Comparison of ENCODE assay signal across 1 cellular context in the genomic region with DNA sequence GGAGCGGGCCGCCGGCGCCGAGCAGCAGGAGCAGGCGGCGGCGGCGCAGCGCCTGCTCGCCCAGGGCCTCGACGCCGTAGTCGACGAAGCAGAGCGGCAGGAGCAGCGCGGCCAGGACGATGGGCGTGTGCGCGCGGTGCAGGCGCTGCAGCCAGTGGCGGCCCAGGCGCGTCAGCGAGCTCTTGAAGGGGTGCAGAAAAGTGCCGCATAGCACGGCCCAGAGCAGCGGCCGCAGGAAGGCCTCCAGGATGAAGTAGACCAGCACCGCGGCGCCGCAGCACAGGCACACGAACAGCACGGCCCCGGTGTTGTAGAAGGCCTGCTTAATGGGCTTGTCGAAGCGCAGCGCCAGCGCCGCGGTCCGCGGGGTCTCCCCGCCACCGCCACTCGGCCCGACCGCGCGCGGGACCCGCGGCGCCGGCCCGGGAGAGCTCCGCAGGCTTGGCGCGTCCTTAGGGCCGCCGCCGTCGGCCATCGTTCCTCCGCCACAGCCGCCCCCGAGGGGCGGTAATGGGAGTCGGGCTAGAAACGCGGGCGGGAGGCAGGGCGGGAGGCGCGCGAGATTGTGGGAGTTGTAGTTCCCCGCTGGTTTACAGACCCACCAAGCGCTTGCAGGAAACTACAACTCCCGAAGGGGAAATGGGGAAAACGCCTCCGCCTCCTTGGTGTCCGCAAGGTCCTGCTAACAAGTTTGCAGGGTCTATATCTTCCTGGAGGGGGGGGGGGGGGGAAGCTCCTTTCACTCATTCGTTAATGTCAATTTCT.
A peak's percentile ranks its signal among the peaks of the same experiment; 100 is the strongest.
TF ChIP-seq lines count a peak whose summit lies in the region.

A gene (minus strand): TSS at position 509 of the 765 bp plus-strand sequence. CDS start 34 bp downstream, at position 475.

TF ChIP-seq in HepG2, 621 proteins besides CTCF, POLR2A, EP300 and RAD21 (continued from another document):
- TF ChIP-seq, protein P1, sequence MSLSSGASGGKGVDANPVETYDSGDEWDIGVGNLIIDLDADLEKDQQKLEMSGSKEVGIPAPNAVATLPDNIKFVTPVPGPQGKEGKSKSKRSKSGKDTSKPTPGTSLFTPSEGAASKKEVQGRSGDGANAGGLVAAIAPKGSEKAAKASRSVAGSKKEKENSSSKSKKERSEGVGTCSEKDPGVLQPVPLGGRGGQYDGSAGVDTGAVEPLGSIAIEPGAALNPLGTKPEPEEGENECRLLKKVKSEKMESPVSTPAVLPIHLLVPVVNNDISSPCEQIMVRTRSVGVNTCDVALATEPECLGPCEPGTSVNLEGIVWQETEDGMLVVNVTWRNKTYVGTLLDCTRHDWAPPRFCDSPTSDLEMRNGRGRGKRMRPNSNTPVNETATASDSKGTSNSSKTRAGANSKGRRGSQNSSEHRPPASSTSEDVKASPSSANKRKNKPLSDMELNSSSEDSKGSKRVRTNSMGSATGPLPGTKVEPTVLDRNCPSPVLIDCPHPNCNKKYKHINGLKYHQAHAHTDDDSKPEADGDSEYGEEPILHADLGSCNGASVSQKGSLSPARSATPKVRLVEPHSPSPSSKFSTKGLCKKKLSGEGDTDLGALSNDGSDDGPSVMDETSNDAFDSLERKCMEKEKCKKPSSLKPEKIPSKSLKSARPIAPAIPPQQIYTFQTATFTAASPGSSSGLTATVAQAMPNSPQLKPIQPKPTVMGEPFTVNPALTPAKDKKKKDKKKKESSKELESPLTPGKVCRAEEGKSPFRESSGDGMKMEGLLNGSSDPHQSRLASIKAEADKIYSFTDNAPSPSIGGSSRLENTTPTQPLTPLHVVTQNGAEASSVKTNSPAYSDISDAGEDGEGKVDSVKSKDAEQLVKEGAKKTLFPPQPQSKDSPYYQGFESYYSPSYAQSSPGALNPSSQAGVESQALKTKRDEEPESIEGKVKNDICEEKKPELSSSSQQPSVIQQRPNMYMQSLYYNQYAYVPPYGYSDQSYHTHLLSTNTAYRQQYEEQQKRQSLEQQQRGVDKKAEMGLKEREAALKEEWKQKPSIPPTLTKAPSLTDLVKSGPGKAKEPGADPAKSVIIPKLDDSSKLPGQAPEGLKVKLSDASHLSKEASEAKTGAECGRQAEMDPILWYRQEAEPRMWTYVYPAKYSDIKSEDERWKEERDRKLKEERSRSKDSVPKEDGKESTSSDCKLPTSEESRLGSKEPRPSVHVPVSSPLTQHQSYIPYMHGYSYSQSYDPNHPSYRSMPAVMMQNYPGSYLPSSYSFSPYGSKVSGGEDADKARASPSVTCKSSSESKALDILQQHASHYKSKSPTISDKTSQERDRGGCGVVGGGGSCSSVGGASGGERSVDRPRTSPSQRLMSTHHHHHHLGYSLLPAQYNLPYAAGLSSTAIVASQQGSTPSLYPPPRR (CRISPR knock-in tag; IDR thresholded peaks at IDR 0.05; ENCODE audit: borderline replicate concordance): no peak
- TF ChIP-seq, protein P2, sequence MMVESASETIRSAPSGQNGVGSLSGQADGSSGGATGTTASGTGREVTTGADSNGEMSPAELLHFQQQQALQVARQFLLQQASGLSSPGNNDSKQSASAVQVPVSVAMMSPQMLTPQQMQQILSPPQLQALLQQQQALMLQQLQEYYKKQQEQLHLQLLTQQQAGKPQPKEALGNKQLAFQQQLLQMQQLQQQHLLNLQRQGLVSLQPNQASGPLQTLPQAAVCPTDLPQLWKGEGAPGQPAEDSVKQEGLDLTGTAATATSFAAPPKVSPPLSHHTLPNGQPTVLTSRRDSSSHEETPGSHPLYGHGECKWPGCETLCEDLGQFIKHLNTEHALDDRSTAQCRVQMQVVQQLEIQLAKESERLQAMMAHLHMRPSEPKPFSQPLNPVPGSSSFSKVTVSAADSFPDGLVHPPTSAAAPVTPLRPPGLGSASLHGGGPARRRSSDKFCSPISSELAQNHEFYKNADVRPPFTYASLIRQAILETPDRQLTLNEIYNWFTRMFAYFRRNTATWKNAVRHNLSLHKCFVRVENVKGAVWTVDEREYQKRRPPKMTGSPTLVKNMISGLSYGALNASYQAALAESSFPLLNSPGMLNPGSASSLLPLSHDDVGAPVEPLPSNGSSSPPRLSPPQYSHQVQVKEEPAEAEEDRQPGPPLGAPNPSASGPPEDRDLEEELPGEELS (CRISPR knock-in tag; IDR thresholded peaks at IDR 0.05): no peak; the same call in 1 of the 2 replicates
- TF ChIP-seq, protein P3, sequence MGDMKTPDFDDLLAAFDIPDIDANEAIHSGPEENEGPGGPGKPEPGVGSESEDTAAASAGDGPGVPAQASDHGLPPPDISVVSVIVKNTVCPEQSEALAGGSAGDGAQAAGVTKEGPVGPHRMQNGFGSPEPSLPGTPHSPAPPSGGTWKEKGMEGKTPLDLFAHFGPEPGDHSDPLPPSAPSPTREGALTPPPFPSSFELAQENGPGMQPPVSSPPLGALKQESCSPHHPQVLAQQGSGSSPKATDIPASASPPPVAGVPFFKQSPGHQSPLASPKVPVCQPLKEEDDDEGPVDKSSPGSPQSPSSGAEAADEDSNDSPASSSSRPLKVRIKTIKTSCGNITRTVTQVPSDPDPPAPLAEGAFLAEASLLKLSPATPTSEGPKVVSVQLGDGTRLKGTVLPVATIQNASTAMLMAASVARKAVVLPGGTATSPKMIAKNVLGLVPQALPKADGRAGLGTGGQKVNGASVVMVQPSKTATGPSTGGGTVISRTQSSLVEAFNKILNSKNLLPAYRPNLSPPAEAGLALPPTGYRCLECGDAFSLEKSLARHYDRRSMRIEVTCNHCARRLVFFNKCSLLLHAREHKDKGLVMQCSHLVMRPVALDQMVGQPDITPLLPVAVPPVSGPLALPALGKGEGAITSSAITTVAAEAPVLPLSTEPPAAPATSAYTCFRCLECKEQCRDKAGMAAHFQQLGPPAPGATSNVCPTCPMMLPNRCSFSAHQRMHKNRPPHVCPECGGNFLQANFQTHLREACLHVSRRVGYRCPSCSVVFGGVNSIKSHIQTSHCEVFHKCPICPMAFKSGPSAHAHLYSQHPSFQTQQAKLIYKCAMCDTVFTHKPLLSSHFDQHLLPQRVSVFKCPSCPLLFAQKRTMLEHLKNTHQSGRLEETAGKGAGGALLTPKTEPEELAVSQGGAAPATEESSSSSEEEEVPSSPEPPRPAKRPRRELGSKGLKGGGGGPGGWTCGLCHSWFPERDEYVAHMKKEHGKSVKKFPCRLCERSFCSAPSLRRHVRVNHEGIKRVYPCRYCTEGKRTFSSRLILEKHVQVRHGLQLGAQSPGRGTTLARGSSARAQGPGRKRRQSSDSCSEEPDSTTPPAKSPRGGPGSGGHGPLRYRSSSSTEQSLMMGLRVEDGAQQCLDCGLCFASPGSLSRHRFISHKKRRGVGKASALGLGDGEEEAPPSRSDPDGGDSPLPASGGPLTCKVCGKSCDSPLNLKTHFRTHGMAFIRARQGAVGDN (CRISPR knock-in tag; IDR thresholded peaks at IDR 0.05): peak; percentile 89
- TF ChIP-seq, protein P4, sequence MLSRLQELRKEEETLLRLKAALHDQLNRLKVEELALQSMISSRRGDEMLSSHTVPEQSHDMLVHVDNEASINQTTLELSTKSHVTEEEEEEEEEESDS (CRISPR knock-in tag; IDR thresholded peaks at IDR 0.05; ENCODE audit: borderline replicate concordance): no peak
- 0 out of 2 replicates have a peak, but pooled peaks have one; percentile 52 for TF ChIP-seq ZNF329 (CRISPR knock-in tag; IDR thresholded peaks at IDR 0.05; ENCODE audit: low read depth)
- TF ChIP-seq ZNF83 (CRISPR knock-in tag; IDR thresholded peaks at IDR 0.05; ENCODE audit: borderline replicate concordance): no peak
- TF ChIP-seq ZNF510 (CRISPR knock-in tag; IDR thresholded peaks at IDR 0.05; ENCODE audit: low read depth): no peak
- TF ChIP-seq EHMT2 (IDR thresholded peaks at IDR 0.05; ENCODE audit: borderline replicate concordance, low read depth, low read length): no peak
- TF ChIP-seq ZNF225 (CRISPR knock-in tag; IDR thresholded peaks at IDR 0.05): 0 out of 2 replicates have a peak, but pooled peaks have one; percentile 54
- TF ChIP-seq, protein P5, sequence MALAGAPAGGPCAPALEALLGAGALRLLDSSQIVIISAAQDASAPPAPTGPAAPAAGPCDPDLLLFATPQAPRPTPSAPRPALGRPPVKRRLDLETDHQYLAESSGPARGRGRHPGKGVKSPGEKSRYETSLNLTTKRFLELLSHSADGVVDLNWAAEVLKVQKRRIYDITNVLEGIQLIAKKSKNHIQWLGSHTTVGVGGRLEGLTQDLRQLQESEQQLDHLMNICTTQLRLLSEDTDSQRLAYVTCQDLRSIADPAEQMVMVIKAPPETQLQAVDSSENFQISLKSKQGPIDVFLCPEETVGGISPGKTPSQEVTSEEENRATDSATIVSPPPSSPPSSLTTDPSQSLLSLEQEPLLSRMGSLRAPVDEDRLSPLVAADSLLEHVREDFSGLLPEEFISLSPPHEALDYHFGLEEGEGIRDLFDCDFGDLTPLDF (CRISPR knock-in tag; IDR thresholded peaks at IDR 0.05): peak; percentile 90; the same call in 1 of the 2 replicates
- TF ChIP-seq IKZF4 (CRISPR knock-in tag; IDR thresholded peaks at IDR 0.05; ENCODE audit: borderline replicate concordance, low read depth, not compliant biosample characterization): no peak
- no peak for TF ChIP-seq KLF12 (CRISPR knock-in tag; IDR thresholded peaks at IDR 0.05; ENCODE audit: borderline replicate concordance)
- TF ChIP-seq RBFOX2 (IDR thresholded peaks at IDR 0.05; ENCODE audit: low read depth, low read length): peak; percentile 83
- TF ChIP-seq RNF2 (conservative IDR thresholded peaks at IDR 0.05; ENCODE audit: low read depth): peak; percentile 67; the same call in 1 of the 2 replicates
- peak; percentile 58 for TF ChIP-seq HNRNPLL (IDR thresholded peaks at IDR 0.05; ENCODE audit: low read depth, low read length, poor library complexity, severe bottlenecking)
- TF ChIP-seq ZNF790 (CRISPR knock-in tag; IDR thresholded peaks at IDR 0.05; ENCODE audit: borderline replicate concordance): no peak; the same call in 1 of the 2 replicates
- TF ChIP-seq, protein P6, sequence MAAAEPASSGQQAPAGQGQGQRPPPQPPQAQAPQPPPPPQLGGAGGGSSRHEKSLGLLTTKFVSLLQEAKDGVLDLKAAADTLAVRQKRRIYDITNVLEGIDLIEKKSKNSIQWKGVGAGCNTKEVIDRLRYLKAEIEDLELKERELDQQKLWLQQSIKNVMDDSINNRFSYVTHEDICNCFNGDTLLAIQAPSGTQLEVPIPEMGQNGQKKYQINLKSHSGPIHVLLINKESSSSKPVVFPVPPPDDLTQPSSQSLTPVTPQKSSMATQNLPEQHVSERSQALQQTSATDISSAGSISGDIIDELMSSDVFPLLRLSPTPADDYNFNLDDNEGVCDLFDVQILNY (CRISPR knock-in tag; conservative IDR thresholded peaks at IDR 0.05): peak; percentile 53; the same call in 1 of the 2 replicates
- TF ChIP-seq ZNF781 (CRISPR knock-in tag; IDR thresholded peaks at IDR 0.05; ENCODE audit: borderline replicate concordance, not compliant biosample characterization): no peak
- TF ChIP-seq, protein P7, sequence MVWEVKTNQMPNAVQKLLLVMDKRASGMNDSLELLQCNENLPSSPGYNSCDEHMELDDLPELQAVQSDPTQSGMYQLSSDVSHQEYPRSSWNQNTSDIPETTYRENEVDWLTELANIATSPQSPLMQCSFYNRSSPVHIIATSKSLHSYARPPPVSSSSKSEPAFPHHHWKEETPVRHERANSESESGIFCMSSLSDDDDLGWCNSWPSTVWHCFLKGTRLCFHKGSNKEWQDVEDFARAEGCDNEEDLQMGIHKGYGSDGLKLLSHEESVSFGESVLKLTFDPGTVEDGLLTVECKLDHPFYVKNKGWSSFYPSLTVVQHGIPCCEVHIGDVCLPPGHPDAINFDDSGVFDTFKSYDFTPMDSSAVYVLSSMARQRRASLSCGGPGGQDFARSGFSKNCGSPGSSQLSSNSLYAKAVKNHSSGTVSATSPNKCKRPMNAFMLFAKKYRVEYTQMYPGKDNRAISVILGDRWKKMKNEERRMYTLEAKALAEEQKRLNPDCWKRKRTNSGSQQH (CRISPR knock-in tag; IDR thresholded peaks at IDR 0.05; ENCODE audit: low read depth): no peak
